Comparison of ENCODE assay signal across 1 cellular context in the genomic region with DNA sequence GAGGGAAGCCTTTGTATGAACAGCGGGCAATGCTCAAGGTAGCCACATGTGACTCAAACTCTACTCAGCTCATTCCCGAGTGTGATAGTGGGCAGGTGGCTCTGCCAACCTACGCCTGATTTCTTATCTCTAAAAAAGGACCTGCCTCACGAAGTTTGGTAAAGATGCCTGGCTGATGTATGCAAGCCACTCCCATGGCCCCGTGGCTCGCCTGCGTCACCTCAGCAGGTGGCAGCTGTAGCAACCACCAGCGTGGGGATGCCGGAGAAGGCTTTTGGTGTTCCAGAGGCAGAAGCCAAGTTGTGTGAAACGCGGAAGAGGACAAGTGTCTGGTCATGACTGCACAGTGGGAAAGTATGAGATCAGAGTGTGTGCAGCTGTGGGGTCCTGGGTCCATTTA.
TF ChIP-seq lines count a peak whose summit lies in the region.

No MANE protein-coding gene starts in this region.

TF ChIP-seq in GM12878, 131 proteins besides CTCF, POLR2A, EP300 and RAD21:
- no peak for TF ChIP-seq LARP7 (IDR thresholded peaks at IDR 0.05)
- no peak for TF ChIP-seq CBX3 (IDR thresholded peaks at IDR 0.05; ENCODE audit: borderline replicate concordance, low read depth)
- TF ChIP-seq, protein P1, sequence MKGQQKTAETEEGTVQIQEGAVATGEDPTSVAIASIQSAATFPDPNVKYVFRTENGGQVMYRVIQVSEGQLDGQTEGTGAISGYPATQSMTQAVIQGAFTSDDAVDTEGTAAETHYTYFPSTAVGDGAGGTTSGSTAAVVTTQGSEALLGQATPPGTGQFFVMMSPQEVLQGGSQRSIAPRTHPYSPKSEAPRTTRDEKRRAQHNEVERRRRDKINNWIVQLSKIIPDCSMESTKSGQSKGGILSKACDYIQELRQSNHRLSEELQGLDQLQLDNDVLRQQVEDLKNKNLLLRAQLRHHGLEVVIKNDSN (IDR thresholded peaks at IDR 0.05; ENCODE audit: borderline replicate concordance, extremely low read length, insufficient read depth, low read depth, low read length) = no peak
- TF ChIP-seq CHD4 (IDR thresholded peaks at IDR 0.05) = no peak
- TF ChIP-seq, protein P2, sequence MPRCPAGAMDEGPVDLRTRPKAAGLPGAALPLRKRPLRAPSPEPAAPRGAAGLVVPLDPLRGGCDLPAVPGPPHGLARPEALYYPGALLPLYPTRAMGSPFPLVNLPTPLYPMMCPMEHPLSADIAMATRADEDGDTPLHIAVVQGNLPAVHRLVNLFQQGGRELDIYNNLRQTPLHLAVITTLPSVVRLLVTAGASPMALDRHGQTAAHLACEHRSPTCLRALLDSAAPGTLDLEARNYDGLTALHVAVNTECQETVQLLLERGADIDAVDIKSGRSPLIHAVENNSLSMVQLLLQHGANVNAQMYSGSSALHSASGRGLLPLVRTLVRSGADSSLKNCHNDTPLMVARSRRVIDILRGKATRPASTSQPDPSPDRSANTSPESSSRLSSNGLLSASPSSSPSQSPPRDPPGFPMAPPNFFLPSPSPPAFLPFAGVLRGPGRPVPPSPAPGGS (IDR thresholded peaks at IDR 0.05; ENCODE audit: borderline replicate concordance, insufficient read depth, low read depth, low read length, poor library complexity, severe bottlenecking) = no peak
- TF ChIP-seq, protein P3, sequence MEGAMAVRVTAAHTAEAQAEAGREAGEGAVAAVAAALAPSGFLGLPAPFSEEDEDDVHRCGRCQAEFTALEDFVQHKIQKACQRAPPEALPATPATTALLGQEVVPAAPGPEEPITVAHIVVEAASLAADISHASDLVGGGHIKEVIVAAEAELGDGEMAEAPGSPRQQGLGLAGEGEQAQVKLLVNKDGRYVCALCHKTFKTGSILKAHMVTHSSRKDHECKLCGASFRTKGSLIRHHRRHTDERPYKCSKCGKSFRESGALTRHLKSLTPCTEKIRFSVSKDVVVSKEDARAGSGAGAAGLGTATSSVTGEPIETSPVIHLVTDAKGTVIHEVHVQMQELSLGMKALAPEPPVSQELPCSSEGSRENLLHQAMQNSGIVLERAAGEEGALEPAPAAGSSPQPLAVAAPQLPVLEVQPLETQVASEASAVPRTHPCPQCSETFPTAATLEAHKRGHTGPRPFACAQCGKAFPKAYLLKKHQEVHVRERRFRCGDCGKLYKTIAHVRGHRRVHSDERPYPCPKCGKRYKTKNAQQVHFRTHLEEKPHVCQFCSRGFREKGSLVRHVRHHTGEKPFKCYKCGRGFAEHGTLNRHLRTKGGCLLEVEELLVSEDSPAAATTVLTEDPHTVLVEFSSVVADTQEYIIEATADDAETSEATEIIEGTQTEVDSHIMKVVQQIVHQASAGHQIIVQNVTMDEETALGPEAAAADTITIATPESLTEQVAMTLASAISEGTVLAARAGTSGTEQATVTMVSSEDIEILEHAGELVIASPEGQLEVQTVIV (IDR thresholded peaks at IDR 0.05; ENCODE audit: borderline replicate concordance, partially characterized antibody) = no peak
- no peak for TF ChIP-seq YY1 (IDR thresholded peaks at IDR 0.05; ENCODE audit: low read depth, low read length)
- TF ChIP-seq, protein P4, sequence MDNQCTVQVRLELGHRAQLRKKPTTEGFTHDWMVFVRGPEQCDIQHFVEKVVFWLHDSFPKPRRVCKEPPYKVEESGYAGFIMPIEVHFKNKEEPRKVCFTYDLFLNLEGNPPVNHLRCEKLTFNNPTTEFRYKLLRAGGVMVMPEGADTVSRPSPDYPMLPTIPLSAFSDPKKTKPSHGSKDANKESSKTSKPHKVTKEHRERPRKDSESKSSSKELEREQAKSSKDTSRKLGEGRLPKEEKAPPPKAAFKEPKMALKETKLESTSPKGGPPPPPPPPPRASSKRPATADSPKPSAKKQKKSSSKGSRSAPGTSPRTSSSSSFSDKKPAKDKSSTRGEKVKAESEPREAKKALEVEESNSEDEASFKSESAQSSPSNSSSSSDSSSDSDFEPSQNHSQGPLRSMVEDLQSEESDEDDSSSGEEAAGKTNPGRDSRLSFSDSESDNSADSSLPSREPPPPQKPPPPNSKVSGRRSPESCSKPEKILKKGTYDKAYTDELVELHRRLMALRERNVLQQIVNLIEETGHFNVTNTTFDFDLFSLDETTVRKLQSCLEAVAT (IDR thresholded peaks at IDR 0.05) = no peak
- TF ChIP-seq SP1 (IDR thresholded peaks at IDR 0.05; ENCODE audit: low read depth, low read length) = no peak
- TF ChIP-seq NFIC (IDR thresholded peaks at IDR 0.05; ENCODE audit: low read depth, low read length) = no peak
- no peak for TF ChIP-seq JUNB (IDR thresholded peaks at IDR 0.05)
